Comparison of ENCODE assay signal across 8 cellular contexts in genomic region chr12:132188451-132189298, GRCh38. TPM values are rescaled to one million over a fixed set of nuclear protein-coding genes. Genes with fewer than 3 reads are reported as not detected.
DNase-seq lines count a peak whose midpoint lies in the region; ATAC-seq and TF ChIP-seq lines count a peak whose summit lies in the region.

No MANE protein-coding gene starts in this region.

- H3K4me1 Mint-ChIP-seq in CD8-positive, alpha-beta memory T cell, result peaks cover 35 to 65% (median 44%) of the 10 kb centered on the region in 3 donors
- H3K4me1 Mint-ChIP-seq in osteocyte (ENCODE audit: unreplicated experiment), result peaks cover 7% of the 10 kb centered on the region

- TF ChIP-seq CTCF in Panc1 (IDR thresholded peaks at IDR 0.05), result no peak; the same call in 1 of the 2 replicates
- no peak for TF ChIP-seq CTCF in epithelial cell of proximal tubule (conservative IDR thresholded peaks at IDR 0.05; ENCODE audit: low read depth, low read length)
- no peak for TF ChIP-seq CTCF in osteocyte (IDR thresholded peaks at IDR 0.05)

- POLR2A ChIA-PET in CD8-positive, alpha-beta memory T cell (lab: Charles Lee), result interaction anchor here (1.2 to 1.7 kb wide), 2 partner anchors 10 to 35 kb away, joined by 3 to 16 read pairs; no protein-coding TSS in a partner anchor
- POLR2A ChIA-PET in Panc1 (lab: Charles Lee), result interaction anchor here (0.6 kb wide), 1 partner anchor 28 kb away, joined by 4 read pairs; no protein-coding TSS in a partner anchor

- peaks cover 5% of the 10 kb centered on the region for H3K9me3 ChIP-seq in CD8-positive, alpha-beta memory T cell (ENCODE audit: low read length)
- H3K9me3 ChIP-seq in Panc1 (ENCODE audit: control insufficient read depth, insufficient read depth, low read depth, low read length), result 0 out of 2 replicates have a peak, but pooled peaks cover 1% of the 10 kb centered on the region

- CTCF ChIA-PET in CD8-positive, alpha-beta memory T cell (lab: Charles Lee), result interaction anchor here (1.0 to 2.1 kb wide), 5 partner anchors 8 to 226 kb away, joined by 3 to 7 read pairs (median 4); no protein-coding TSS in a partner anchor
- CTCF ChIA-PET in Panc1 (lab: Charles Lee), result no interaction called here

- no peaks in the 10 kb centered on the region for H3K36me3 ChIP-seq in CD8-positive, alpha-beta memory T cell (ENCODE audit: insufficient read depth, low read length)
- no peaks in the 10 kb centered on the region for H3K36me3 ChIP-seq in Panc1 (ENCODE audit: control insufficient read depth, insufficient read depth, low read length)

- peaks cover 2 to 8% (median 3%) of the 10 kb centered on the region in 3 donors for H3K36me3 Mint-ChIP-seq in CD8-positive, alpha-beta memory T cell
- no peaks in the 10 kb centered on the region for H3K36me3 Mint-ChIP-seq in osteocyte (ENCODE audit: unreplicated experiment)

- peaks cover 0 to 4% of the 10 kb centered on the region in 2 donors for H3K27me3 Mint-ChIP-seq in CD8-positive, alpha-beta memory T cell
- peaks cover 37% of the 10 kb centered on the region for H3K27me3 Mint-ChIP-seq in osteocyte (ENCODE audit: unreplicated experiment)

- intact Hi-C loops in Panc1 (cut with micrococcal nuclease; ENCODE audit: unreplicated experiment), result no loop called here

- ATAC-seq in Panc1, result no peak
- ATAC-seq in HG03460 (IDR thresholded peaks at IDR 0.05; ENCODE audit: unreplicated experiment), result no peak

- no peaks in the 10 kb centered on the region for H3K27me3 ChIP-seq in CD8-positive, alpha-beta memory T cell (ENCODE audit: insufficient read depth, low read length, poor library complexity, severe bottlenecking)
- H3K27me3 ChIP-seq in Panc1 (ENCODE audit: control insufficient read depth, insufficient read depth, low read length), result peaks cover 5% of the 10 kb centered on the region

- peaks cover 0 to 10% (median 9%) of the 10 kb centered on the region in 5 donors for H3K9me3 Mint-ChIP-seq in CD8-positive, alpha-beta memory T cell
- H3K9me3 Mint-ChIP-seq in osteocyte (ENCODE audit: unreplicated experiment), result no peaks in the 10 kb centered on the region

- H3K27ac Mint-ChIP-seq in CD8-positive, alpha-beta memory T cell, result peak overlapping the region; percentile 89 to 98 (median 97)
- H3K27ac Mint-ChIP-seq in osteocyte (ENCODE audit: unreplicated experiment), result peak overlapping the region; percentile 50

- H3K27ac ChIP-seq in CD8-positive, alpha-beta memory T cell (ENCODE audit: low read depth, low read length), result peak overlapping the region; percentile 54
- H3K27ac ChIP-seq in Panc1 (ENCODE audit: low read length), result 0 out of 2 replicates have a peak overlapping the region, but pooled peaks have one; percentile 65

- H3K4me3 Mint-ChIP-seq in CD8-positive, alpha-beta memory T cell, result peak overlapping the region; percentile 86 to 95 (median 93)
- H3K4me3 Mint-ChIP-seq in osteocyte (ENCODE audit: unreplicated experiment), result peak overlapping the region; percentile 69

- DNase-seq in CD8-positive, alpha-beta memory T cell, result peak in 1 of 5 donors; percentile 28
- DNase-seq in Panc1 (ENCODE audit: low read depth, low spot score) (no peak), epithelial cell of proximal tubule (ENCODE audit: low read depth) (no peak), osteocyte (ENCODE audit: extremely low spot score, unreplicated experiment) (no peak), NCI-H345 (lab: John Stamatoyannopoulos, UW) (no peak), NCI-H345 treated with DMSO at 0.1 percent for 48 hours (lab: John Stamatoyannopoulos, UW; ENCODE audit: unreplicated experiment) (no peak), GF-D8 (lab: John Stamatoyannopoulos, UW) (no peak)

- in situ Hi-C loops in Panc1 (cut with HindIII; ENCODE audit: low pct_unique_long_range_greater_than_20kb, low sequenced_read_pairs), result no loop called here

- no TSS peak for BruUV-seq in Panc1 (replicated peaks; lab: Mats Ljungman, UMichigan)

- peaks cover 35% of the 10 kb centered on the region for H3K4me1 ChIP-seq in CD8-positive, alpha-beta memory T cell (ENCODE audit: insufficient read depth, low read length)
- H3K4me1 ChIP-seq in Panc1 (ENCODE audit: control insufficient read depth, insufficient read depth, low read length), result peaks cover 6% of the 10 kb centered on the region

- peak overlapping the region; percentile 82 for H3K4me3 ChIP-seq in CD8-positive, alpha-beta memory T cell (ENCODE audit: low read length)
- H3K4me3 ChIP-seq in Panc1 (ENCODE audit: low read depth in 2 of 2, low read length in 2 of 2) (peak overlapping the region; percentile 58 to 74), epithelial cell of proximal tubule (ENCODE audit: low read depth, low read length) (peak overlapping the region; percentile 59)

RNA-seq across cellular contexts. Expression of gene NOC4L, which starts 44.4 kb away (rescaled TPM):
- 10 to 100 TPM; 55.7 to 56.0 TPM for total RNA-seq in CD8-positive, alpha-beta memory T cell
- 25.1 TPM for polyA plus RNA-seq in CD8-positive, alpha-beta memory T cell
- total RNA-seq in Panc1 (2021; ENCODE audit: unreplicated experiment), result 29.8 TPM
- polyA plus RNA-seq in Panc1 (2012; ENCODE audit: insufficient read length), result 30.0 TPM
- total RNA-seq in epithelial cell of proximal tubule, result 42.2 and 45.0 TPM in 2 replicates
- 21.4 and 22.0 TPM in 2 replicates for total RNA-seq in osteocyte

RNA-seq across cellular contexts. Expression of gene DDX51, which starts 44.6 kb away (rescaled TPM):
- 10 to 100 TPM; 35.2 to 36.4 TPM for total RNA-seq in CD8-positive, alpha-beta memory T cell
- 14.1 TPM for polyA plus RNA-seq in CD8-positive, alpha-beta memory T cell
- total RNA-seq in Panc1 (2021; ENCODE audit: unreplicated experiment) (29.3 TPM), epithelial cell of proximal tubule (15.9 and 18.6 TPM in 2 replicates), osteocyte (17.7 and 19.3 TPM in 2 replicates)
- polyA plus RNA-seq in Panc1 (2012; ENCODE audit: insufficient read length), result 38.0 TPM
